In the genomic region with DNA sequence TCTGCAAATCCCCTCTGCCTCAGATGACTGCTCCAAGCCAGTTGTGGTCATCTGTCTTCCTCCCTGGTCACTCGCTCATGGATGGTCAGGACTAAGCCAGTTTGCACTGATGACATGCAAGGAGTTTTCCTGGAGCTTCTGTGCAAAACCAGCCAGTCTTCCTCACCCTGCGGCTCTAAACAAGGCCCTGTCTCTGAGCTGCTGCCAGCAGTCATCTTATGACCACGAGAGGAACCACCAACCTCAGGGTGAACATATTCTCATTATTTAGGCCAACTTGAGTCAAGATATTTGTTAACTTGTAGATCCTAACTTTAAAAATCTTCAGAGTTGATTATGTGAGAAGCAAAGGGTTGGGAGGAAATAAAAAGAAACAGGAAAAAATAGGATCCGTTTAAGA, we compare ENCODE assay signal across 20 cellular contexts.
DNase-seq lines count a peak whose midpoint lies in the region; ATAC-seq, FAIRE-seq and TF ChIP-seq lines count a peak whose summit lies in the region.
"Had no signal": no experiment of that assay in that cellular context is flagged by ENCODE, and none has a peak within 500 bp of the region (broad histone marks: within the 10 kb centered on the region; RNA-seq: fewer than 3 reads in every experiment).

No MANE protein-coding gene starts in this region.

- peaks cover 50% of the 10 kb centered on the region for H3K4me1 Mint-ChIP-seq in CD8-positive, alpha-beta T cell (ENCODE audit: low read depth)
- H3K4me1 Mint-ChIP-seq in activated B cell treated with CpG ODN at 0.5 μM for 24 hours: peaks cover 95% of the 10 kb centered on the region
- H3K4me1 Mint-ChIP-seq in naive thymus-derived CD4-positive, alpha-beta T cell: peaks cover 22 to 89% (median 74%) of the 10 kb centered on the region in 7 donors

- peak; percentile 89 for FAIRE-seq in GM12891 (lab: Jason Lieb, UNC)
- FAIRE-seq: H1, keratinocyte had no signal

- H3K36me3 ChIP-seq in CD8-positive, alpha-beta T cell (ENCODE audit: insufficient read depth, low read length): no peaks in the 10 kb centered on the region
- no peaks in the 10 kb centered on the region for H3K36me3 ChIP-seq in naive thymus-derived CD4-positive, alpha-beta T cell (ENCODE audit: control insufficient read depth in 2 of 3, insufficient read depth in 3 of 3, low read length in 3 of 3)

- no peak for TF ChIP-seq CTCF in CD8-positive, alpha-beta T cell (IDR thresholded peaks at IDR 0.05)
- TF ChIP-seq CTCF in activated B cell treated with CpG ODN at 0.5 μM for 24 hours (IDR thresholded peaks at IDR 0.05): no peak

- peaks cover 6% of the 10 kb centered on the region for H3K9me3 Mint-ChIP-seq in CD8-positive, alpha-beta T cell
- H3K9me3 Mint-ChIP-seq in activated B cell treated with CpG ODN at 0.5 μM for 24 hours: peaks cover 6% of the 10 kb centered on the region
- peaks cover 0 to 33% (median 0%) of the 10 kb centered on the region in 11 donors for H3K9me3 Mint-ChIP-seq in naive thymus-derived CD4-positive, alpha-beta T cell

- ATAC-seq in CD8-positive, alpha-beta T cell: no peak
- ATAC-seq in activated B cell treated with CpG ODN at 0.5 μM for 24 hours (ENCODE audit: low read depth) (no peak), GM19397 (IDR thresholded peaks at IDR 0.05; ENCODE audit: unreplicated experiment) (no peak)
- ATAC-seq in naive thymus-derived CD4-positive, alpha-beta T cell: no peak

- no peaks in the 10 kb centered on the region for H3K27me3 Mint-ChIP-seq in CD8-positive, alpha-beta T cell (ENCODE audit: low read depth)
- H3K27me3 Mint-ChIP-seq in activated B cell treated with CpG ODN at 0.5 μM for 24 hours: no peaks in the 10 kb centered on the region
- H3K27me3 Mint-ChIP-seq in naive thymus-derived CD4-positive, alpha-beta T cell: peaks cover 0 to 3% (median 0%) of the 10 kb centered on the region in 5 donors

- no peaks in the 10 kb centered on the region for H3K27me3 ChIP-seq in CD8-positive, alpha-beta T cell (ENCODE audit: insufficient read depth, low read length)
- H3K27me3 ChIP-seq in naive thymus-derived CD4-positive, alpha-beta T cell (ENCODE audit: control insufficient read depth in 2 of 2, insufficient read depth in 2 of 2, low read length in 2 of 2): no peaks in the 10 kb centered on the region
- H3K27me3 ChIP-seq: testis had no signal

- peak overlapping the region; percentile 13 for H3K27ac Mint-ChIP-seq in CD8-positive, alpha-beta T cell
- peak overlapping the region; percentile 95 for H3K27ac Mint-ChIP-seq in activated B cell treated with CpG ODN at 0.5 μM for 24 hours
- peak overlapping the region in 8 of 9 donors; percentile 6 to 87 (median 54) for H3K27ac Mint-ChIP-seq in naive thymus-derived CD4-positive, alpha-beta T cell

- no peaks in the 10 kb centered on the region for H3K36me3 Mint-ChIP-seq in CD8-positive, alpha-beta T cell
- H3K36me3 Mint-ChIP-seq in activated B cell treated with CpG ODN at 0.5 μM for 24 hours (ENCODE audit: low read depth): peaks cover 8% of the 10 kb centered on the region
- H3K36me3 Mint-ChIP-seq in naive thymus-derived CD4-positive, alpha-beta T cell: peaks cover 0 to 53% (median 0%) of the 10 kb centered on the region in 5 donors

- peak overlapping the region; percentile 11 for H3K4me3 Mint-ChIP-seq in CD8-positive, alpha-beta T cell
- peak overlapping the region; percentile 15 for H3K4me3 Mint-ChIP-seq in activated B cell treated with CpG ODN at 0.5 μM for 24 hours
- peak overlapping the region in 2 of 10 donors; percentile 30 to 73 for H3K4me3 Mint-ChIP-seq in naive thymus-derived CD4-positive, alpha-beta T cell

- POLR2A ChIA-PET in CD8-positive, alpha-beta T cell (lab: Charles Lee): no interaction called here
- POLR2A ChIA-PET in activated B cell treated with CpG ODN at 0.5 μM for 24 hours (lab: Charles Lee): interaction anchor here (3.4 to 3.7 kb wide), 2 partner anchors 9 to 10 kb away, joined by 22 to 31 read pairs; no protein-coding TSS in a partner anchor
- POLR2A ChIA-PET in naive thymus-derived CD4-positive, alpha-beta T cell (lab: Charles Lee): no interaction called here

- CTCF ChIA-PET in CD8-positive, alpha-beta T cell (lab: Charles Lee): interaction anchor here (0.9 kb wide), 1 partner anchor 10 kb away, joined by 3 read pairs; no protein-coding TSS in a partner anchor
- CTCF ChIA-PET in activated B cell treated with CpG ODN at 0.5 μM for 24 hours (lab: Charles Lee): no interaction called here
- CTCF ChIA-PET in naive thymus-derived CD4-positive, alpha-beta T cell (lab: Charles Lee): no interaction called here

- H3K9me3 ChIP-seq in CD8-positive, alpha-beta T cell (ENCODE audit: low read length): no peaks in the 10 kb centered on the region
- no peaks in the 10 kb centered on the region for H3K9me3 ChIP-seq in naive thymus-derived CD4-positive, alpha-beta T cell (ENCODE audit: control insufficient read depth in 2 of 3, low read length in 3 of 3)
- H3K9me3 ChIP-seq: testis had no signal

- TF ChIP-seq POLR2A in GM12891 (IDR thresholded peaks at IDR 0.05; ENCODE audit: low read depth, low read length): no peak

- H3K4me3 ChIP-seq in CD8-positive, alpha-beta T cell (ENCODE audit: low read depth, low read length): no peak overlapping the region
- H3K4me3 ChIP-seq in naive thymus-derived CD4-positive, alpha-beta T cell (ENCODE audit: low read length): no peak overlapping the region
- H3K4me3 ChIP-seq: coronary artery, SK-N-MC, testis had no signal

- peaks cover 30% of the 10 kb centered on the region for H3K4me1 ChIP-seq in CD8-positive, alpha-beta T cell (ENCODE audit: insufficient read depth, low read length)
- peaks cover 14 to 15% of the 10 kb centered on the region in 2 donors for H3K4me1 ChIP-seq in naive thymus-derived CD4-positive, alpha-beta T cell (ENCODE audit: control insufficient read depth in 2 of 2, insufficient read depth in 2 of 2, low read length in 2 of 2)
- H3K4me1 ChIP-seq: testis had no signal

- H3K27ac ChIP-seq in CD8-positive, alpha-beta T cell (ENCODE audit: low read depth, low read length): no peak overlapping the region
- H3K27ac ChIP-seq in naive thymus-derived CD4-positive, alpha-beta T cell (ENCODE audit: low read depth, low read length): no peak overlapping the region
- H3K27ac ChIP-seq: coronary artery, HL-60, SK-N-MC, testis had no signal

- DNase-seq in CD8-positive, alpha-beta T cell: no peak
- no peak for DNase-seq in GM12891 (ENCODE audit: insufficient read length, low spot score)
- DNase-seq in activated B cell treated with CpG ODN at 0.5 μM for 24 hours: no peak
- no peak for DNase-seq in naive thymus-derived CD4-positive, alpha-beta T cell
- no peak for DNase-seq in activated CD4-positive, CD25-positive, alpha-beta regulatory T cell (lab: John Stamatoyannopoulos, UW)
- no peak for DNase-seq in activated gamma-delta T cell (lab: John Stamatoyannopoulos, UW)
- DNase-seq: activated effector memory CD4-positive, alpha-beta T cell treated with anti-CD3 and anti-CD28 coated beads, Interleukin-2, amount 50 U/mL, for 16 hours; DMS79; NCI-H1436; NCI-H510A treated with DMSO at 0.1 percent for 48 hours; nucleus accumbens; stimulated activated CD4-positive, alpha-beta T cell treated with anti-CD3 and anti-CD28 coated beads, Interleukin-2, amount 100 ng/mL, for 24 hours; stimulated activated naive CD4-positive, alpha-beta T cell; testis had no signal

- intact Hi-C loops in CD8-positive, alpha-beta T cell (cut with DNase I, micrococcal nuclease): loop anchor here in 1 of 2 experiments (5.0 kb wide), 1 partner anchor 805 kb away; a partner anchor contains a TSS
- intact Hi-C loops in activated B cell treated with CpG ODN at 0.5 μM for 24 hours (cut with micrococcal nuclease): no loop called here
- intact Hi-C loops in naive thymus-derived CD4-positive, alpha-beta T cell (cut with micrococcal nuclease): no loop called here

TF ChIP-seq in GM12891, 5 proteins besides CTCF, POLR2A, EP300 and RAD21:
- TF ChIP-seq POU2F2 (IDR thresholded peaks at IDR 0.05; ENCODE audit: low read depth, low read length) (no peak), POLR2AphosphoS5 (IDR thresholded peaks at IDR 0.05; ENCODE audit: low read depth, low read length) (no peak), PAX5 (IDR thresholded peaks at IDR 0.05; ENCODE audit: insufficient read depth, low read length, severe bottlenecking) (no peak), TAF1 (IDR thresholded peaks at IDR 0.05; ENCODE audit: low read depth, low read length) (no peak), SPI1 (IDR thresholded peaks at IDR 0.05; ENCODE audit: low read depth, low read length) (no peak)

Comparison
In these comparisons a context has a peak if more than half of its experiments do, and no peak if none do; other contexts are left out.
1. H3K27ac Mint-ChIP-seq: peak in every context shown above with its lines; median percentile 95 in activated B cell treated with CpG ODN at 0.5 μM for 24 hours; 54 in naive thymus-derived CD4-positive, alpha-beta T cell; 13 in CD8-positive, alpha-beta T cell.